Comparison of ENCODE assay signal across 10 cellular contexts in the genomic region with DNA sequence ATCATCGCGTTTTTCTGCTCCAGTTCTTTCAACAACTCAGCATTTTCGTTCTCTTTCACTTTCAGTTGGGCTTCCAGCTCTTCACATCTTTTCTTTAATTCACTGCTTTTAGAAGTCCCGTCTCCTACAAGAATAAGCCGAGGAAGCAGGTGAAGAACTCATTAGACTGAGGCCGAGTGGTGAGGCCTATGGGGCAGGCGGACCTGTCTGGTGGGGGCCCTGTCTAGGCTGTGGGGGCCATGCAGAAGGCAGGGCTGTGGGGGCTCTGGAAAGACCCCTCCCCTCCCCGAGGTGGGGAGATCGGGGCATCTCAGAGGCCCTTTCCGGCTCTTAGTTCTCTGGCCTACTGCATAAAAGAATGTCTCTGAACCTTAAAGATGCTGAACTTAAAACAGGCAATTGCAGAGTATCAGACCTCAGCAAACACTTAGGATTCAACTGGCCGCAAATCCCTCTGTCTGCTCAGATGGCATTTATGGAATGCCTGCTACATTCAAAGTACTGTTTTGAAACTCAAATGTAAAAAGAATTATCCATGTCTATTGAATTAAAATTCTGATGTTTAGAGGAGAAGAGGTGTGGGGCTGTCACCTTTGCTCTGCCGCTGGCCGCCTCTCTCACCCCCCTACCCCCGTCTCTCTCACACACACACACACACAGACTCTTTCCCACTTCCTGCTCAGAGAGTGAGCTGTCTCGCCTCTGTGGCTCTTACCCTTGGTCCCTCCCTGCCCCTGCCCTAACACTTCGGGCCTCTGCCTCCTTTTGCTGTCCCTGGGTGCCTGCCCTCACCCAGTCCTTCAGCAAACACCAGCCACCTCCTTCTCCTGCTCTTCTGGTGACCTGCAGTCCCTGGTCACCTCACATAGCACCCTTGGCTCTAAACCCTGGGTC. TPM values are rescaled to one million over a fixed set of nuclear protein-coding genes. Genes with fewer than 3 reads are reported as not detected.
DNase-seq lines count a peak whose midpoint lies in the region; ATAC-seq, FAIRE-seq and TF ChIP-seq lines count a peak whose summit lies in the region.
"Had no signal": no experiment of that assay in that cellular context is flagged by ENCODE, and none has a peak within 500 bp of the region (broad histone marks: within the 10 kb centered on the region; RNA-seq: fewer than 3 reads in every experiment).

No MANE protein-coding gene starts in this region.

- H2AFZ ChIP-seq in trophoblast cell (ENCODE audit: insufficient read depth, low read length, poor library complexity) = no peak overlapping the region

- no peak overlapping the region for H3K9ac ChIP-seq in trophoblast cell (ENCODE audit: low read length)

- H3K36me3 Mint-ChIP-seq in HFFc6 (ENCODE audit: low read depth) = peaks cover 43% of the 10 kb centered on the region

- H3K4me3 ChIP-seq in trophoblast cell (ENCODE audit: low read depth, low read length) = no peak overlapping the region

- H2BK120ac ChIP-seq in trophoblast cell (ENCODE audit: insufficient read depth, low read length, poor library complexity) = no peak overlapping the region

- ATAC-seq in GM21737 (IDR thresholded peaks at IDR 0.05; ENCODE audit: unreplicated experiment) (no peak), HG02970 (IDR thresholded peaks at IDR 0.05; ENCODE audit: low FRiP score, unreplicated experiment) (no peak)

- H3K4me3 Mint-ChIP-seq in HFFc6 = no peak overlapping the region

- no peak overlapping the region for H3K4ac ChIP-seq in trophoblast cell (ENCODE audit: low read depth, low read length)

- H3K27me3 Mint-ChIP-seq in HFFc6 (ENCODE audit: insufficient read depth) = peaks cover 6% of the 10 kb centered on the region

- no peak for TF ChIP-seq CTCF in HFFc6 (IDR thresholded peaks at IDR 0.05)

- no peaks in the 10 kb centered on the region for H3K79me2 ChIP-seq in trophoblast cell (ENCODE audit: control insufficient read depth, insufficient read depth, low read length, poor library complexity)

- H2AK5ac ChIP-seq in trophoblast cell (ENCODE audit: low read length) = no peak overlapping the region

- no peaks in the 10 kb centered on the region for H3K79me1 ChIP-seq in trophoblast cell (ENCODE audit: low read length)

- H3K9me3 Mint-ChIP-seq in HFFc6 = peaks cover 11% of the 10 kb centered on the region; the same call in 1 of the 2 replicates

- H4K8ac ChIP-seq in trophoblast cell (ENCODE audit: low read depth, low read length) = no peak overlapping the region

- H3K27ac ChIP-seq in trophoblast cell (ENCODE audit: low read depth, low read length) = no peak overlapping the region

- H3K27ac Mint-ChIP-seq in HFFc6 = peak overlapping the region; percentile 8; the same call in 1 of the 2 replicates

- H3K23ac ChIP-seq in trophoblast cell (ENCODE audit: low read length) = no peak overlapping the region

- FAIRE-seq in GM12892 (lab: Jason Lieb, UNC) = no peak
- FAIRE-seq: endothelial cell of umbilical vein had no signal

- no peak overlapping the region for H2BK5ac ChIP-seq in trophoblast cell (ENCODE audit: low read depth, low read length, poor library complexity)

- peaks cover 10% of the 10 kb centered on the region for H3K9me3 ChIP-seq in trophoblast cell (ENCODE audit: insufficient read depth, low read depth, low read length)

- no peak overlapping the region for H3K4me2 ChIP-seq in trophoblast cell (ENCODE audit: low read length)

- peaks cover 30% of the 10 kb centered on the region for H3K4me1 Mint-ChIP-seq in HFFc6 (ENCODE audit: low read depth)

- no peaks in the 10 kb centered on the region for H3K27me3 ChIP-seq in trophoblast cell (ENCODE audit: insufficient read depth, low read length)

- H4K91ac ChIP-seq in trophoblast cell (ENCODE audit: low read depth, low read length) = no peak overlapping the region

- H3K36me3 ChIP-seq in trophoblast cell (ENCODE audit: control insufficient read depth in 1 of 2, insufficient read depth in 2 of 2, low read length in 2 of 2) = peaks cover 50 to 58% of the 10 kb centered on the region in 2 experiments

- no peak overlapping the region for H3K14ac ChIP-seq in trophoblast cell (ENCODE audit: low read length)

- no CpG with 5 or more reads among the region's 16 CpGs for WGBS in trophoblast cell (ENCODE audit: extremely low coverage, insufficient coverage, insufficient read length)

- peaks cover 4 to 7% of the 10 kb centered on the region in 2 experiments for H3K4me1 ChIP-seq in trophoblast cell (ENCODE audit: control insufficient read depth in 1 of 2, insufficient read depth in 2 of 2, low read length in 2 of 2)

- H3K18ac ChIP-seq in trophoblast cell (ENCODE audit: low read length) = no peak overlapping the region

- H2BK12ac ChIP-seq in trophoblast cell (ENCODE audit: low read length) = no peak overlapping the region

- H4K12ac ChIP-seq in trophoblast cell (ENCODE audit: low read depth, low read length) = no peak overlapping the region

- DNase-seq in HFFc6 (no peak), fibroblast of peridontal ligament (ENCODE audit: extremely low read depth) (peak; percentile 27), trophoblast cell (no peak), GM12892 (ENCODE audit: insufficient read length) (no peak)
- peak; percentile 24 for DNase-seq in activated CD8-positive, alpha-beta memory T cell treated with anti-CD3 and anti-CD28 coated beads, Interleukin-2, amount 50 U/mL, for 1 hour (ENCODE audit: extremely low read depth)
- peak; percentile 22 to 30 for DNase-seq in stimulated activated CD8-positive, alpha-beta memory T cell treated with anti-CD3 and anti-CD28 coated beads, Interleukin-15, amount 100 ng/mL, for 48 hours (ENCODE audit: low read depth in 2 of 2)
- DNase-seq: Right ventricle myocardium superior had no signal

- TF ChIP-seq POLR2A in GM12892 (IDR thresholded peaks at IDR 0.05; ENCODE audit: low read depth, low read length) = no peak

RNA-seq across cellular contexts. Expression of a gene that starts 34.7 kb away (rescaled TPM):
- total RNA-seq in HFFc6 (2021; fragmentation: NEBNext Ultra II Directional; extraction: Animal tissue kit (Norgen Biotek cat#: 25700)) = 10 to 100 TPM; 48.3 to 55.1 (median 51.6) TPM
- polyA plus RNA-seq in trophoblast cell (2013) = 60.8 and 68.8 TPM in 2 replicates
- polyA plus RNA-seq in GM12892 (2012; ENCODE audit: missing spikeins) = 3.8 TPM

RNA-seq across cellular contexts. Expression of a gene that starts 35.1 kb away (rescaled TPM):
- 10 to 100 TPM; 49.1 to 55.2 (median 53.4) TPM for total RNA-seq in HFFc6 (2021; fragmentation: NEBNext Ultra II Directional; extraction: Animal tissue kit (Norgen Biotek cat#: 25700))
- 58.3 and 64.7 TPM in 2 replicates for polyA plus RNA-seq in trophoblast cell (2013)
- polyA plus RNA-seq in GM12892 (2012; ENCODE audit: missing spikeins) = 36.2 TPM

Comparison
In these comparisons a context has a peak if more than half of its experiments do, and no peak if none do; other contexts are left out.
1. DNase-seq: peak in activated CD8-positive, alpha-beta memory T cell treated with anti-CD3 and anti-CD28 coated beads, Interleukin-2, amount 50 U/mL, for 1 hour (single experiment), fibroblast of peridontal ligament (single experiment) and stimulated activated CD8-positive, alpha-beta memory T cell treated with anti-CD3 and anti-CD28 coated beads, Interleukin-15, amount 100 ng/mL, for 48 hours (2 of 2); none in HFFc6 (single experiment), trophoblast cell (0 of 2) and GM12892 (single experiment).